Comparison of ENCODE assay signal across 9 cellular contexts in genomic region chr17:42274812-42275526, GRCh38. TPM values are rescaled to one million over a fixed set of nuclear protein-coding genes. Genes with fewer than 3 reads are reported as not detected.
A peak's percentile ranks its signal among the peaks of the same experiment; 100 is the strongest.
DNase-seq lines count a peak whose midpoint lies in the region; ATAC-seq and TF ChIP-seq lines count a peak whose summit lies in the region.
"Had no signal": no experiment of that assay in that cellular context is flagged by ENCODE, and none has a peak within 500 bp of the region (broad histone marks: within the 10 kb centered on the region; RNA-seq: fewer than 3 reads in every experiment).

No MANE protein-coding gene starts in this region.

- no peak for TF ChIP-seq EP300 in SK-N-SH (IDR thresholded peaks at IDR 0.05; ENCODE audit: borderline replicate concordance in 1 of 2, low read depth in 1 of 2, low read length in 1 of 2)

- TF ChIP-seq CTCF in GM06990 (IDR thresholded peaks at IDR 0.05; ENCODE audit: insufficient read depth, low read length, poor library complexity, severe bottlenecking) (no peak), SK-N-SH (IDR thresholded peaks at IDR 0.05) (no peak), fibroblast of mammary gland (conservative IDR thresholded peaks at IDR 0.05; ENCODE audit: control insufficient read depth, insufficient read depth, low read depth, low read length) (no peak), psoas muscle (IDR thresholded peaks at IDR 0.05) (no peak)

- no peaks in the 10 kb centered on the region for H3K9me2 ChIP-seq in SK-N-SH

- H3K36me3 ChIP-seq in GM06990 (ENCODE audit: control insufficient read depth, insufficient read depth, low read length) (no peaks in the 10 kb centered on the region), SK-N-SH (replicated peaks in 1 of 2; ENCODE audit: control insufficient read depth in 1 of 2, insufficient read depth in 2 of 2, low read length in 1 of 2) (no peaks in the 10 kb centered on the region), psoas muscle (ENCODE audit: insufficient read depth in 1 of 2, low read depth in 1 of 2) (no peaks in the 10 kb centered on the region)

- no peak for DNase-seq in GM06990 (ENCODE audit: extremely low read depth, insufficient read length)
- peak; percentile 25 for DNase-seq in SK-N-SH
- DNase-seq in fibroblast of mammary gland (ENCODE audit: low read depth): peak; percentile 19
- DNase-seq in psoas muscle: no peak
- no peak for DNase-seq in GDM1 (lab: John Stamatoyannopoulos, UW)
- DNase-seq in cerebellum (ENCODE audit: low spot score): no peak
- no peak for DNase-seq in activated CD4-positive, alpha-beta T cell treated with anti-CD3 and anti-CD28 coated beads for 4 hours
- no peak for DNase-seq in NCI-H1930 (lab: John Stamatoyannopoulos, UW)

- H3K9ac ChIP-seq in SK-N-SH: peak overlapping the region; percentile 72

- H3K9me3 ChIP-seq in SK-N-SH (no peaks in the 10 kb centered on the region), psoas muscle (no peaks in the 10 kb centered on the region)

- H3K27ac ChIP-seq in SK-N-SH (ENCODE audit: low read depth in 2 of 2, low read length in 1 of 2) (peak overlapping the region in 1 of 2 experiments; percentile 56; a peak in 3 of 4 replicates), psoas muscle (peak overlapping the region; percentile 89)
- H3K27ac ChIP-seq: epithelial cell of prostate had no signal

- intact Hi-C loops in psoas muscle (cut with DNase I): loop anchor here (5.0 to 10.0 kb wide), 2 partner anchors 43 to 140 kb away; no protein-coding TSS in a partner anchor

- no peaks in the 10 kb centered on the region for H3K27me3 ChIP-seq in GM06990 (replicated peaks; ENCODE audit: control insufficient read depth, insufficient read depth, low read length)
- H3K27me3 ChIP-seq in SK-N-SH (ENCODE audit: insufficient read depth): no peaks in the 10 kb centered on the region
- H3K27me3 ChIP-seq in psoas muscle (ENCODE audit: insufficient read depth in 3 of 3, low read length in 2 of 3): no peaks in the 10 kb centered on the region

- H3K4me3 ChIP-seq in GM06990 (replicated peaks; ENCODE audit: low read depth, low read length): peak overlapping the region; percentile 91
- peak overlapping the region; percentile 71 for H3K4me3 ChIP-seq in SK-N-SH (ENCODE audit: low read depth in 2 of 2, low read length in 1 of 2)
- H3K4me3 ChIP-seq in fibroblast of mammary gland (ENCODE audit: control insufficient read depth, low read depth, low read length): peak overlapping the region; percentile 69
- peak overlapping the region; percentile 93 for H3K4me3 ChIP-seq in psoas muscle

- H4K20me1 ChIP-seq in SK-N-SH (ENCODE audit: insufficient read depth): peaks cover 32% of the 10 kb centered on the region

- no peak for TF ChIP-seq RAD21 in SK-N-SH (IDR thresholded peaks at IDR 0.05; ENCODE audit: low read length)

- H3K4me1 ChIP-seq in SK-N-SH (ENCODE audit: control insufficient read depth in 1 of 2, insufficient read depth in 2 of 2, low read depth in 1 of 2, low read length in 1 of 2) (peaks cover 17 to 21% of the 10 kb centered on the region in 2 experiments), psoas muscle (peaks cover 58% of the 10 kb centered on the region)

- H3K79me2 ChIP-seq in SK-N-SH (ENCODE audit: insufficient read depth): peaks cover 55% of the 10 kb centered on the region

- H3F3A ChIP-seq in SK-N-SH (replicated peaks; ENCODE audit: insufficient read depth): peaks cover 6% of the 10 kb centered on the region

- ATAC-seq in psoas muscle: peak in 1 of 4 donors; percentile 18

- CTCF ChIA-PET in SK-N-SH (lab: Yijun Ruan, JAX): interaction anchor here (0.8 to 2.9 kb wide), 8 partner anchors 14 to 148 kb away, joined by 3 to 13 read pairs (median 4); partner anchors contain the start of gene CAVIN1

- H3K4me2 ChIP-seq in SK-N-SH: peak overlapping the region; percentile 89

- WGBS in SK-N-SH (ENCODE audit: low lambda C conversion rate): 22% methylated on average over 13 of the region's 13 CpGs
- WGBS in psoas muscle, 3 donors: 7 to 9% (median 8%) methylated on average over 13 of the region's 13 CpGs

- peak overlapping the region; percentile 88 for H2AFZ ChIP-seq in SK-N-SH (ENCODE audit: low read depth)

- POLR2A ChIA-PET in SK-N-SH (lab: Yijun Ruan, JAX): interaction anchor here (1.3 to 1.4 kb wide), 2 partner anchors 53 to 131 kb away, joined by 3 to 4 read pairs; no protein-coding TSS in a partner anchor

TF ChIP-seq in SK-N-SH, 30 proteins besides CTCF, POLR2A, EP300 and RAD21:
- 0 out of 2 replicates have a peak, but pooled peaks have one; percentile 8 for TF ChIP-seq RCOR1 (IDR thresholded peaks at IDR 0.05; ENCODE audit: low read length)
- TF ChIP-seq TAF1 (IDR thresholded peaks at IDR 0.05; ENCODE audit: borderline replicate concordance, low read depth, low read length): 0 out of 2 replicates have a peak, but pooled peaks have one; percentile 15
- no peak for TF ChIP-seq TEAD4 (IDR thresholded peaks at IDR 0.05; ENCODE audit: borderline replicate concordance, insufficient read depth)
- no peak for TF ChIP-seq NFIC (IDR thresholded peaks at IDR 0.05; ENCODE audit: borderline replicate concordance)
- no peak for TF ChIP-seq FOSL2 (IDR thresholded peaks at IDR 0.05; ENCODE audit: borderline replicate concordance, low read depth)
- TF ChIP-seq IRF3 (IDR thresholded peaks at IDR 0.05; ENCODE audit: low read depth, low read length): no peak
TF ChIP-seq in SK-N-SH: peak in this region for 2.

RNA-seq across cellular contexts. Expression of gene STAT5B, which starts 1.2 kb away (rescaled TPM):
- polyA plus RNA-seq in SK-N-SH (2012; rRNA removed) (23.6 and 27.7 TPM in 2 replicates), psoas muscle (10 to 100 TPM; 15.9 to 61.3 (median 40.2) TPM)
- polyA plus RNA-seq in SK-N-SH (2012; cell fraction: cytosol; rRNA removed): 12.5 and 15.6 TPM in 2 replicates
- polyA plus RNA-seq in SK-N-SH (2012; cell fraction: nucleus; rRNA removed): 64.3 and 77.5 TPM in 2 replicates
- total RNA-seq in psoas muscle (10 to 100 TPM; 68.8 to 90.1 (median 81.6) TPM), cerebellum (28.2 TPM)

RNA-seq across cellular contexts. Expression of gene STAT5A, which starts 13.3 kb away (rescaled TPM):
- polyA plus RNA-seq in SK-N-SH (2012; rRNA removed): 1.4 and 2.3 TPM in 2 replicates
- polyA plus RNA-seq in SK-N-SH (2012; cell fraction: cytosol; rRNA removed): 0.85 and 1.7 TPM in 2 replicates
- polyA plus RNA-seq in SK-N-SH (2012; cell fraction: nucleus; rRNA removed): 5.1 and 5.8 TPM in 2 replicates
- 10 to 100 TPM; 17.3 to 31.5 (median 23.9) TPM for total RNA-seq in psoas muscle
- polyA plus RNA-seq in psoas muscle: 10 to 100 TPM in 2 of 3 donors, 1 to 10 TPM in 1; 8.1 to 12.5 (median 10.5) TPM
- total RNA-seq in cerebellum: 1.6 TPM

Comparison
In these comparisons a context has a peak if more than half of its experiments do, and no peak if none do; other contexts are left out.
1. DNase-seq: peak in SK-N-SH (single experiment) and fibroblast of mammary gland (single experiment); none in GM06990 (single experiment), psoas muscle (0 of 2), GDM1 (single experiment), cerebellum (single experiment), activated CD4-positive, alpha-beta T cell treated with anti-CD3 and anti-CD28 coated beads for 4 hours (0 of 2) and NCI-H1930 (0 of 2).
2. Peak in every context shown above with its lines, with median percentiles within 50 percentile points of each other: H3K4me3 ChIP-seq.